17 cellular contexts compared by ENCODE assay signal in genomic region chr11:9179141-9179540, GRCh38.
A peak's percentile ranks its signal among the peaks of the same experiment; 100 is the strongest.
DNase-seq lines count a peak whose midpoint lies in the region; ATAC-seq and TF ChIP-seq lines count a peak whose summit lies in the region.
"Had no signal": no experiment of that assay in that cellular context is flagged by ENCODE, and none has a peak within 500 bp of the region (broad histone marks: within the 10 kb centered on the region; RNA-seq: fewer than 3 reads in every experiment).

No MANE protein-coding gene starts in this region.

- POLR2A ChIA-PET in Caco-2 (lab: Charles Lee) (no interaction called here), HEK293 (lab: Yijun Ruan, JAX) (no interaction called here)

- no peaks in the 10 kb centered on the region for H3K9me3 ChIP-seq in Caco-2
- H3K9me3 ChIP-seq in HEK293 (ENCODE audit: control insufficient read depth, insufficient read depth, low read depth, low read length) = no peaks in the 10 kb centered on the region
- no peaks in the 10 kb centered on the region for H3K9me3 ChIP-seq in left lung
- H3K9me3 ChIP-seq: HAP-1 had no signal

- no peak overlapping the region for H3K18ac ChIP-seq in mesendoderm (ENCODE audit: low read length)

- peaks cover 22% of the 10 kb centered on the region for H3K4me1 ChIP-seq in Caco-2
- no peaks in the 10 kb centered on the region for H3K4me1 ChIP-seq in HEK293 (ENCODE audit: control insufficient read depth, insufficient read depth, low read length)
- H3K4me1 ChIP-seq in mesendoderm (ENCODE audit: control insufficient read depth, low read depth, low read length) = peaks cover 10% of the 10 kb centered on the region
- peaks cover 0 to 7% of the 10 kb centered on the region in 2 donors for H3K4me1 ChIP-seq in left lung

- intact Hi-C loops in Caco-2 (cut with micrococcal nuclease; ENCODE audit: unreplicated experiment) = no loop called here
- intact Hi-C loops in left lung (cut with DNase I) = loop anchor here in 1 of 2 donors (10.0 kb wide), 1 partner anchor 86 kb away; the partner anchor contains the start of gene DENND5A

- no peak for TF ChIP-seq CTCF in Caco-2 (IDR thresholded peaks at IDR 0.05; ENCODE audit: insufficient read depth in 1 of 2, low read depth in 1 of 2, low read length in 1 of 2, severe bottlenecking in 1 of 2, unreplicated experiment in 1 of 2)
- no peak for TF ChIP-seq CTCF in HEK293 (tag by site-specific recombination; IDR thresholded peaks at IDR 0.05)
- TF ChIP-seq CTCF in LNCaP clone FGC (IDR thresholded peaks at IDR 0.05; ENCODE audit: control insufficient read depth, extremely low read depth, insufficient read depth) = no peak
- no peak for TF ChIP-seq CTCF in left lung (IDR thresholded peaks at IDR 0.05)

- H3K27ac ChIP-seq in HEK293 (ENCODE audit: extremely low read depth, low read depth, low read length) (no peak overlapping the region), mesendoderm (ENCODE audit: low read depth, low read length) (no peak overlapping the region), left lung (no peak overlapping the region)

- H3K4me3 ChIP-seq in Caco-2 (ENCODE audit: low read depth, low read length) (no peak overlapping the region), HEK293 (ENCODE audit: low read depth, low read length) (no peak overlapping the region), LNCaP clone FGC (ENCODE audit: low read depth, low read length) (no peak overlapping the region), mesendoderm (ENCODE audit: low read length) (no peak overlapping the region), left lung (no peak overlapping the region)
- H3K4me3 ChIP-seq: HAP-1 had no signal

- no peak overlapping the region for H3K23ac ChIP-seq in mesendoderm (ENCODE audit: low read length)

- H3K79me2 ChIP-seq in mesendoderm (ENCODE audit: control insufficient read depth, insufficient read depth, low read length) = no peaks in the 10 kb centered on the region

- no peak overlapping the region for H3K9ac ChIP-seq in mesendoderm (ENCODE audit: low read length)

- CTCF ChIA-PET in Caco-2 (lab: Charles Lee) (interaction anchor here (0.6 kb wide), 1 partner anchor 164 kb away, joined by 3 read pairs; no protein-coding TSS in a partner anchor), HEK293 (lab: Yijun Ruan, JAX) (no interaction called here)

- H3K4me3 Mint-ChIP-seq in Caco-2 (ENCODE audit: unreplicated experiment) = no peak overlapping the region
- H3K4me3 Mint-ChIP-seq: CD4-positive, CD25-positive, alpha-beta regulatory T cell; CD8-positive, alpha-beta T cell had no signal

- H3K56ac ChIP-seq in mesendoderm (ENCODE audit: low read length) = no peak overlapping the region

- no peak overlapping the region for H2BK15ac ChIP-seq in mesendoderm (replicated peaks; ENCODE audit: low read depth)

- H4K5ac ChIP-seq in mesendoderm (ENCODE audit: low read length) = no peak overlapping the region

- WGBS in mesendoderm (ENCODE audit: extremely low coverage, insufficient coverage, low lambda C conversion rate) = no CpG with 5 or more reads among the region's 1 CpG

- H3K36me3 ChIP-seq in Caco-2 (ENCODE audit: control insufficient read depth, insufficient read depth, low read length) (peaks cover 3% of the 10 kb centered on the region; the same call in 1 of the 2 replicates), HEK293 (ENCODE audit: control insufficient read depth in 2 of 2, insufficient read depth in 1 of 2, low read length in 2 of 2) (peaks cover 15 to 52% of the 10 kb centered on the region in 2 experiments), mesendoderm (ENCODE audit: control insufficient read depth, insufficient read depth, low read length) (no peaks in the 10 kb centered on the region), left lung (peaks cover 0 to 64% of the 10 kb centered on the region in 2 donors)

- H2BK5ac ChIP-seq in mesendoderm (ENCODE audit: low read length) = no peak overlapping the region

- no peak overlapping the region for H3K4ac ChIP-seq in mesendoderm (ENCODE audit: low read depth, low read length)

- H3K27ac Mint-ChIP-seq in Caco-2 (ENCODE audit: unreplicated experiment) = peak overlapping the region; percentile 21
- H3K27ac Mint-ChIP-seq: CD8-positive, alpha-beta T cell had no signal

- no peak overlapping the region for H3K4me2 ChIP-seq in mesendoderm (ENCODE audit: low read length)

- no peaks in the 10 kb centered on the region for H3K27me3 Mint-ChIP-seq in Caco-2 (ENCODE audit: insufficient read depth, unreplicated experiment)
- H3K27me3 Mint-ChIP-seq: CD4-positive, CD25-positive, alpha-beta regulatory T cell had no signal

- H3K9me3 Mint-ChIP-seq in Caco-2 (ENCODE audit: unreplicated experiment) = no peaks in the 10 kb centered on the region
- H3K9me3 Mint-ChIP-seq: CD4-positive, CD25-positive, alpha-beta regulatory T cell; CD8-positive, alpha-beta T cell had no signal

- peaks cover 69% of the 10 kb centered on the region for H3K36me3 Mint-ChIP-seq in Caco-2 (ENCODE audit: insufficient read depth, unreplicated experiment)

- no peak overlapping the region for H4K8ac ChIP-seq in mesendoderm (ENCODE audit: low read depth, low read length)

- H2AK5ac ChIP-seq in mesendoderm (ENCODE audit: low read length) = no peak overlapping the region

- BruUV-seq in Caco-2 (replicated peaks; lab: Mats Ljungman, UMichigan) = no TSS peak

- DNase-seq in Caco-2 (peak in 1 of 2 experiments; percentile 5), LNCaP clone FGC (ENCODE audit: low read depth) (peak; percentile 10), mesendoderm (peak; percentile 85), GM19238 (ENCODE audit: insufficient read length, low spot score) (no peak), left lung (no peak), MV-4-11 (lab: John Stamatoyannopoulos, UW) (no peak)
- DNase-seq: C1 segment of cervical spinal cord; CD4-positive, CD25-positive, alpha-beta regulatory T cell; CD8-positive, alpha-beta T cell; DMS 273 treated with DMSO at 0.1 percent for 48 hours; DMS79; EL; GF-D8; GOT3 had no signal

- H3K27me3 ChIP-seq in Caco-2 (replicated peaks; ENCODE audit: control insufficient read depth, insufficient read depth, low read length) (no peaks in the 10 kb centered on the region), mesendoderm (ENCODE audit: insufficient read depth, low read length, poor library complexity) (no peaks in the 10 kb centered on the region), left lung (no peaks in the 10 kb centered on the region)

- ATAC-seq in GM18867 (IDR thresholded peaks at IDR 0.05; ENCODE audit: unreplicated experiment) (no peak), left lung (no peak)
- ATAC-seq: CD8-positive, alpha-beta T cell had no signal

- H2BK120ac ChIP-seq in mesendoderm (ENCODE audit: low read depth, low read length) = no peak overlapping the region

- H3K79me1 ChIP-seq in mesendoderm (ENCODE audit: low read length) = peaks cover 1% of the 10 kb centered on the region

- peaks cover 26% of the 10 kb centered on the region for H3K4me1 Mint-ChIP-seq in Caco-2 (ENCODE audit: low read depth, unreplicated experiment)

TF ChIP-seq in HEK293, 187 proteins besides CTCF, POLR2A, EP300 and RAD21:
- TF ChIP-seq PRDM1 (tag by site-specific recombination; IDR thresholded peaks at IDR 0.05) (peak; percentile 48; the same call in 1 of the 2 replicates), GFI1B (tag by site-specific recombination; IDR thresholded peaks at IDR 0.05) (no peak)
TF ChIP-seq in HEK293: peak in this region for 1.

Comparison
In these comparisons a context has a peak if more than half of its experiments do, and no peak if none do; other contexts are left out.
1. DNase-seq: peak in LNCaP clone FGC (single experiment) and mesendoderm (single experiment); none in GM19238 (single experiment), left lung (0 of 2) and MV-4-11 (single experiment).